Comparison of ENCODE assay signal across 22 cellular contexts in genomic region chr20:3801299-3801698, GRCh38. TPM values are rescaled to one million over a fixed set of nuclear protein-coding genes. Genes with fewer than 3 reads are reported as not detected.
DNase-seq lines count a peak whose midpoint lies in the region; ATAC-seq and TF ChIP-seq lines count a peak whose summit lies in the region.
"Had no signal": no experiment of that assay in that cellular context is flagged by ENCODE, and none has a peak within 500 bp of the region (broad histone marks: within the 10 kb centered on the region; RNA-seq: fewer than 3 reads in every experiment).

No MANE protein-coding gene starts in this region.

- POLR2A ChIA-PET in HEK293 (lab: Yijun Ruan, JAX) = interaction anchor here (1.1 to 2.0 kb wide), 3 partner anchors 12 to 25 kb away, joined by 3 to 7 read pairs (median 6); no protein-coding TSS in a partner anchor

- intact Hi-C loops in activated CD4-positive, alpha-beta T cell treated with anti-CD3 and anti-CD28 coated beads, Interleukin-2, amount 10 ng/mL, durations not matched to agents 24 days and 14 days (cut with micrococcal nuclease) = no loop called here

- DNase-seq in activated CD4-positive, alpha-beta T cell treated with anti-CD3 and anti-CD28 coated beads, Interleukin-2, amount 10 ng/mL, durations not matched to agents 24 days and 14 days = no peak
- DNase-seq in activated CD4-positive, alpha-beta T cell treated with anti-CD3 and anti-CD28 coated beads for 1 hour = no peak
- DNase-seq in chondrocyte (ENCODE audit: low spot score) (no peak), activated gamma-delta T cell (lab: John Stamatoyannopoulos, UW) (no peak), mucosa of gallbladder (ENCODE audit: low spot score) (no peak)
- DNase-seq: esophagus squamous epithelium; mammary epithelial cell; NCI-H1694; NCI-H345; NK-92 treated with Interleukin-12 subunit alpha and Interleukin-12 subunit beta, amount 100 ng/mL, for 24 hours; small intestine; transverse colon had no signal

- no peak overlapping the region for H3K4me3 Mint-ChIP-seq in activated CD4-positive, alpha-beta T cell treated with anti-CD3 and anti-CD28 coated beads, Interleukin-2, amount 10 ng/mL, durations not matched to agents 24 days and 14 days
- H3K4me3 Mint-ChIP-seq in chondrocyte (ENCODE audit: unreplicated experiment) = no peak overlapping the region
- H3K4me3 Mint-ChIP-seq: nephron had no signal

- no peaks in the 10 kb centered on the region for H3K9me3 ChIP-seq in HEK293 (ENCODE audit: control insufficient read depth, insufficient read depth, low read depth, low read length)
- H3K9me3 ChIP-seq: esophagus squamous epithelium, HAP-1, transverse colon had no signal

- H3K36me3 ChIP-seq in HEK293 (ENCODE audit: control insufficient read depth in 2 of 2, insufficient read depth in 1 of 2, low read length in 2 of 2) = peaks cover 23 to 90% of the 10 kb centered on the region in 2 experiments
- H3K36me3 ChIP-seq: cardiac muscle cell had no signal

- H3K36me3 Mint-ChIP-seq in activated CD4-positive, alpha-beta T cell treated with anti-CD3 and anti-CD28 coated beads, Interleukin-2, amount 10 ng/mL, durations not matched to agents 24 days and 14 days (ENCODE audit: low read depth) = peaks cover 73% of the 10 kb centered on the region
- H3K36me3 Mint-ChIP-seq in chondrocyte (ENCODE audit: low read depth) = peaks cover 39% of the 10 kb centered on the region

- no peaks in the 10 kb centered on the region for H3K27me3 Mint-ChIP-seq in activated CD4-positive, alpha-beta T cell treated with anti-CD3 and anti-CD28 coated beads, Interleukin-2, amount 10 ng/mL, durations not matched to agents 24 days and 14 days
- no peaks in the 10 kb centered on the region for H3K27me3 Mint-ChIP-seq in chondrocyte (ENCODE audit: low read depth)

- H3K27ac Mint-ChIP-seq in activated CD4-positive, alpha-beta T cell treated with anti-CD3 and anti-CD28 coated beads, Interleukin-2, amount 10 ng/mL, durations not matched to agents 24 days and 14 days = peak overlapping the region; percentile 58
- H3K27ac Mint-ChIP-seq in chondrocyte (ENCODE audit: unreplicated experiment) = peak overlapping the region; percentile 50

- peaks cover 65% of the 10 kb centered on the region for H3K4me1 Mint-ChIP-seq in activated CD4-positive, alpha-beta T cell treated with anti-CD3 and anti-CD28 coated beads, Interleukin-2, amount 10 ng/mL, durations not matched to agents 24 days and 14 days
- H3K4me1 Mint-ChIP-seq in chondrocyte (ENCODE audit: low read depth) = peaks cover 62% of the 10 kb centered on the region

- H3K27ac ChIP-seq in HEK293 (ENCODE audit: extremely low read depth, low read depth, low read length) = no peak overlapping the region
- peak overlapping the region in 14 of 21 experiments; percentile 0 to 97 (median 90) for H3K27ac ChIP-seq in skin epidermis
- H3K27ac ChIP-seq: cardiac muscle cell had no signal

- ATAC-seq in GM18517 (IDR thresholded peaks at IDR 0.05; ENCODE audit: unreplicated experiment) = no peak
- ATAC-seq: A549 had no signal

- no peaks in the 10 kb centered on the region for H3K9me3 Mint-ChIP-seq in activated CD4-positive, alpha-beta T cell treated with anti-CD3 and anti-CD28 coated beads, Interleukin-2, amount 10 ng/mL, durations not matched to agents 24 days and 14 days
- H3K9me3 Mint-ChIP-seq in chondrocyte (ENCODE audit: low read depth) = no peaks in the 10 kb centered on the region
- H3K9me3 Mint-ChIP-seq: nephron had no signal

- H3K4me3 ChIP-seq in HEK293 (ENCODE audit: low read depth, low read length) (no peak overlapping the region), skin epidermis (no peak overlapping the region)
- H3K4me3 ChIP-seq: A549, cardiac muscle cell, esophagus squamous epithelium, HAP-1, transverse colon had no signal

- CTCF ChIA-PET in HEK293 (lab: Yijun Ruan, JAX) = interaction anchor here (1.6 kb wide), 1 partner anchor 19 kb away, joined by 10 read pairs; the partner anchor contains the start of gene AP5S1

- TF ChIP-seq CTCF in HEK293 (tag by site-specific recombination; IDR thresholded peaks at IDR 0.05) (no peak), chondrocyte (IDR thresholded peaks at IDR 0.05) (no peak)

- peaks cover 12% of the 10 kb centered on the region for H3K4me1 ChIP-seq in HEK293 (ENCODE audit: control insufficient read depth, insufficient read depth, low read length)

TF ChIP-seq in HEK293, 187 proteins besides CTCF, POLR2A, EP300 and RAD21:
- TF ChIP-seq ATF2 (tag by site-specific recombination; IDR thresholded peaks at IDR 0.05; ENCODE audit: low read depth) (peak; percentile 18; the same call in 1 of the 2 replicates), ZNF777 (tag by site-specific recombination; IDR thresholded peaks at IDR 0.05; ENCODE audit: borderline replicate concordance) (no peak)

RNA-seq across cellular contexts. Expression of gene CDC25B, which starts 5.2 kb away (rescaled TPM):
- total RNA-seq in activated CD4-positive, alpha-beta T cell treated with anti-CD3 and anti-CD28 coated beads, Interleukin-2, amount 10 ng/mL, durations not matched to agents 24 days and 14 days = 70.7 and 75.5 TPM in 2 replicates
- total RNA-seq in chondrocyte (48.7 to 60.1 TPM (median 57.8 TPM) in 3 replicates), mucosa of gallbladder (38.9 TPM)

RNA-seq across cellular contexts. Expression of gene CENPB, which starts 14.8 kb away (rescaled TPM):
- total RNA-seq in activated CD4-positive, alpha-beta T cell treated with anti-CD3 and anti-CD28 coated beads, Interleukin-2, amount 10 ng/mL, durations not matched to agents 24 days and 14 days = 72.8 and 74.4 TPM in 2 replicates
- total RNA-seq in chondrocyte (91.1 to 94.9 TPM (median 92.1 TPM) in 3 replicates), mucosa of gallbladder (109 TPM)

RNA-seq across cellular contexts. Expression of gene AP5S1, which starts 19.0 kb away (rescaled TPM):
- total RNA-seq in activated CD4-positive, alpha-beta T cell treated with anti-CD3 and anti-CD28 coated beads, Interleukin-2, amount 10 ng/mL, durations not matched to agents 24 days and 14 days = 13.0 and 13.5 TPM in 2 replicates
- total RNA-seq in chondrocyte = 17.9 to 24.5 TPM (median 20.1 TPM) in 3 replicates
- total RNA-seq in mucosa of gallbladder = 16.2 TPM

RNA-seq across cellular contexts. Expression of gene SPEF1, which starts 20.1 kb away (rescaled TPM):
- not detected in 2 replicates for total RNA-seq in activated CD4-positive, alpha-beta T cell treated with anti-CD3 and anti-CD28 coated beads, Interleukin-2, amount 10 ng/mL, durations not matched to agents 24 days and 14 days
- total RNA-seq in chondrocyte (0.12 to 0.60 TPM in 2 of 3 replicates, not detected in the other), mucosa of gallbladder (0.75 TPM)
- total RNA-seq: Daoy, posterior vena cava, RPMI7951 had no signal

RNA-seq across cellular contexts. Expression of gene ADISSP, which starts 33.7 kb away (rescaled TPM):
- 62.9 and 68.8 TPM in 2 replicates for total RNA-seq in activated CD4-positive, alpha-beta T cell treated with anti-CD3 and anti-CD28 coated beads, Interleukin-2, amount 10 ng/mL, durations not matched to agents 24 days and 14 days
- total RNA-seq in chondrocyte = 23.5 to 30.4 TPM (median 26.7 TPM) in 3 replicates
- 61.1 TPM for total RNA-seq in mucosa of gallbladder
